Comparison of ENCODE assay signal across 14 cellular contexts in the genomic region with DNA sequence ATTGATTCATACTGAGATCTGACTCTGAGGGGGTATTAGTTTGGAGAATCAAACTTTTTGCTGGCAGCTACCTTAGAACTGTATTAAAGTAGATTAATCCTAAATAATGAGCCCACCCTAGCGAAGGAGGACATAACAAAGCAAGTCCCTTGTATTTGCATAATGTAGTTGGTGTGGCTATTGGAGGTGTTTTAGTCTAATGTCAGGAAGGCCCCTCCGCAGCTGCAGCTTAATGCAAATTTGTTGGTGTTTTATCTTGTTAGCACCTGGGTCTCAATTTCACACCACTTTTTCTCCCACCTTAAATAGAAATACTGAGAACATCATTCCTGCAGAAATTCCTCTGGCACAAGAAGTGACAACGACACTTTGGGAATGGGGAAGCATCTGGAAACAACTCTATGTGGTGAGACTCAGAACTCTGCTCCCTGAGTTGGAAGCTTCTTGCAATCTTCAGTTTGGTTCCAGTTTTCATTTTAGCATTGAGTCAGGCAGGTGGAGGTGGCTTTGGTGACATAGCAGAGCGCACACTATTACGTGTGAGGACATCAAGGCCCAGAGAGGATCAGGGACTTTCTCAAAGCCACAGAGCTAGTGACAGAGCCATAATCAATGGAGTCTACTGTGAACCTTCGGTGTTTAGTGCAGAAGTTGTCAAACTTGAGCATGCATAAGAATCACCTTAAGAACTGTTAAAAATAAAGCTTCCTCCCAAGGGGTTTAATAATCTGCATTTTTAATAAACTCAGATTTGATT. TPM values are rescaled to one million over a fixed set of nuclear protein-coding genes. Genes with fewer than 3 reads are reported as not detected.
DNase-seq lines count a peak whose midpoint lies in the region; ATAC-seq lines count a peak whose summit lies in the region.
"Had no signal": no experiment of that assay in that cellular context is flagged by ENCODE, and none has a peak within 500 bp of the region (broad histone marks: within the 10 kb centered on the region; RNA-seq: fewer than 3 reads in every experiment).

No MANE protein-coding gene starts in this region.

- ATAC-seq in GM21528 (IDR thresholded peaks at IDR 0.05; ENCODE audit: low FRiP score, unreplicated experiment) (peak; percentile 97), HG03175 (IDR thresholded peaks at IDR 0.05; ENCODE audit: unreplicated experiment) (peak; percentile 95)
- peak in 1 of 2 donors; percentile 53 for ATAC-seq in natural killer cell treated with Interleukin-12 subunit alpha and Interleukin-12 subunit beta and Interleukin-15 and Interleukin-18, amount 100 ng/mL, for 72 hours
- ATAC-seq: A549, PC-3 had no signal

- H3K27ac Mint-ChIP-seq in activated CD4-positive, alpha-beta T cell treated with anti-CD3 and anti-CD28 coated beads, Interleukin-2, amount 10 ng/mL, durations not matched to agents 24 days and 14 days: peak overlapping the region; percentile 61
- H3K27ac Mint-ChIP-seq in natural killer cell treated with Interleukin-12 subunit alpha and Interleukin-12 subunit beta and Interleukin-15 and Interleukin-18, amount 100 ng/mL, for 72 hours: peak overlapping the region; percentile 7 to 22

- intact Hi-C loops in activated CD4-positive, alpha-beta T cell treated with anti-CD3 and anti-CD28 coated beads, Interleukin-2, amount 10 ng/mL, durations not matched to agents 24 days and 14 days (cut with micrococcal nuclease): loop anchor here (1.0 to 10.0 kb wide), 5 partner anchors 15 to 986 kb away; a partner anchor contains a TSS

- peak; percentile 79 for DNase-seq in activated CD4-positive, alpha-beta T cell treated with anti-CD3 and anti-CD28 coated beads, Interleukin-2, amount 10 ng/mL, durations not matched to agents 24 days and 14 days
- DNase-seq in activated CD4-positive, alpha-beta T cell treated with anti-CD3 and anti-CD28 coated beads for 1 hour: no peak
- DNase-seq in natural killer cell treated with Interleukin-12 subunit alpha and Interleukin-12 subunit beta and Interleukin-15 and Interleukin-18, amount 100 ng/mL, for 72 hours (ENCODE audit: low spot score): no peak
- no peak for DNase-seq in mesenteric fat pad (ENCODE audit: low spot score)
- DNase-seq in NCI-H146 treated with DMSO at 0.1 percent for 48 hours (lab: John Stamatoyannopoulos, UW; ENCODE audit: unreplicated experiment): no peak
- no peak for DNase-seq in central memory CD4-positive, alpha-beta T cell
- DNase-seq: activated CD4-positive, alpha-beta T cell treated with anti-CD3 and anti-CD28 coated beads for 4 hours; PC-3; spleen; substantia nigra had no signal

- H3K4me1 Mint-ChIP-seq in activated CD4-positive, alpha-beta T cell treated with anti-CD3 and anti-CD28 coated beads, Interleukin-2, amount 10 ng/mL, durations not matched to agents 24 days and 14 days: peaks cover 27% of the 10 kb centered on the region
- H3K4me1 Mint-ChIP-seq in natural killer cell treated with Interleukin-12 subunit alpha and Interleukin-12 subunit beta and Interleukin-15 and Interleukin-18, amount 100 ng/mL, for 72 hours (ENCODE audit: low read depth in 2 of 2): peaks cover 25 to 47% of the 10 kb centered on the region in 2 donors

- peak overlapping the region; percentile 33 for H3K4me3 Mint-ChIP-seq in activated CD4-positive, alpha-beta T cell treated with anti-CD3 and anti-CD28 coated beads, Interleukin-2, amount 10 ng/mL, durations not matched to agents 24 days and 14 days
- H3K4me3 Mint-ChIP-seq in natural killer cell treated with Interleukin-12 subunit alpha and Interleukin-12 subunit beta and Interleukin-15 and Interleukin-18, amount 100 ng/mL, for 72 hours: no peak overlapping the region

- H3K36me3 Mint-ChIP-seq in activated CD4-positive, alpha-beta T cell treated with anti-CD3 and anti-CD28 coated beads, Interleukin-2, amount 10 ng/mL, durations not matched to agents 24 days and 14 days (ENCODE audit: low read depth): peaks cover 41% of the 10 kb centered on the region
- peaks cover 8% of the 10 kb centered on the region for H3K36me3 Mint-ChIP-seq in natural killer cell treated with Interleukin-12 subunit alpha and Interleukin-12 subunit beta and Interleukin-15 and Interleukin-18, amount 100 ng/mL, for 72 hours

- no peaks in the 10 kb centered on the region for H3K9me3 Mint-ChIP-seq in activated CD4-positive, alpha-beta T cell treated with anti-CD3 and anti-CD28 coated beads, Interleukin-2, amount 10 ng/mL, durations not matched to agents 24 days and 14 days
- no peaks in the 10 kb centered on the region for H3K9me3 Mint-ChIP-seq in natural killer cell treated with Interleukin-12 subunit alpha and Interleukin-12 subunit beta and Interleukin-15 and Interleukin-18, amount 100 ng/mL, for 72 hours

- no peaks in the 10 kb centered on the region for H3K27me3 Mint-ChIP-seq in activated CD4-positive, alpha-beta T cell treated with anti-CD3 and anti-CD28 coated beads, Interleukin-2, amount 10 ng/mL, durations not matched to agents 24 days and 14 days
- H3K27me3 Mint-ChIP-seq in natural killer cell treated with Interleukin-12 subunit alpha and Interleukin-12 subunit beta and Interleukin-15 and Interleukin-18, amount 100 ng/mL, for 72 hours: no peaks in the 10 kb centered on the region

RNA-seq across cellular contexts. Expression of a gene that starts 33.9 kb away (rescaled TPM):
- total RNA-seq in activated CD4-positive, alpha-beta T cell treated with anti-CD3 and anti-CD28 coated beads, Interleukin-2, amount 10 ng/mL, durations not matched to agents 24 days and 14 days: 206 and 215 TPM in 2 replicates
- 100 to 1,000 TPM; 461 to 526 TPM for total RNA-seq in natural killer cell treated with Interleukin-12 subunit alpha and Interleukin-12 subunit beta and Interleukin-15 and Interleukin-18, amount 100 ng/mL, for 72 hours
- 49.4 TPM for total RNA-seq in mesenteric fat pad
- total RNA-seq: bronchial epithelial cell had no signal
